In the genomic region with DNA sequence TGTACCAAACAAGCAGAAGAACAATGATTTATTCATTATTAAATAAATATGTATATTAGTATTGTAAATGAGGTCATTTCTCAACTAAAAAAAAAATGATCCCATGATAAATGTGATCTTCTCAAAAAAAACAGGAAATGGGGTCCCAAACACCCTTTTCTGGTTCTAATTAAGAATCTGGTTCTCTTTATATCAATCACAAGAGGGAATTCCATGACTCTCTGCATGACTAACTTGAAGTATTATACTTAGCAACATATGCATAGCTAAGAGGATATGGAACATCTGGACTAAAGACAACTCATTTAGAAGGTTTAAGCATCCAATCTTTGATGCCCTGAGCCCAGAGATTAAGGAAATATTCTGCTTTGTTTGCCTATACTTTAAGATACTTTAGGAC, we compare ENCODE assay signal across 17 cellular contexts.
DNase-seq lines count a peak whose midpoint lies in the region; TF ChIP-seq lines count a peak whose summit lies in the region.
"Had no signal": no experiment of that assay in that cellular context is flagged by ENCODE, and none has a peak within 500 bp of the region (broad histone marks: within the 10 kb centered on the region; RNA-seq: fewer than 3 reads in every experiment).

No MANE protein-coding gene starts in this region.

- CTCF ChIA-PET in AG04449 (lab: Yijun Ruan, JAX) = interaction anchor here (0.6 to 1.8 kb wide), 7 partner anchors 8 to 242 kb away, joined by 3 to 7 read pairs (median 4); partner anchors contain the start of gene CHD6
- CTCF ChIA-PET in CD8-positive, alpha-beta memory T cell (lab: Charles Lee) = no interaction called here

- TF ChIP-seq CTCF in AG04449 (IDR thresholded peaks at IDR 0.05; ENCODE audit: insufficient read depth, low read length, missing control alignments) = no peak

- no peak overlapping the region for H3K23ac ChIP-seq in neuronal stem cell (ENCODE audit: low read depth, low read length, poor library complexity)

- H4K8ac ChIP-seq in neuronal stem cell (ENCODE audit: low read depth, low read length) = no peak overlapping the region

- H3K4me3 Mint-ChIP-seq in CD8-positive, alpha-beta memory T cell = no peak overlapping the region

- H3K9me3 ChIP-seq in GM23248 (ENCODE audit: low read depth) (no peaks in the 10 kb centered on the region), adipocyte (ENCODE audit: control insufficient read depth, low read length) (no peaks in the 10 kb centered on the region), neuronal stem cell (replicated peaks in 1 of 2; ENCODE audit: control insufficient read depth in 2 of 2, insufficient read depth in 1 of 2, low read depth in 1 of 2, low read length in 2 of 2) (peaks cover 2 to 9% of the 10 kb centered on the region in 2 donors)
- no peaks in the 10 kb centered on the region for H3K9me3 ChIP-seq in CD8-positive, alpha-beta memory T cell (ENCODE audit: low read length)

- no peaks in the 10 kb centered on the region for H3K27me3 Mint-ChIP-seq in CD8-positive, alpha-beta memory T cell

- H2BK120ac ChIP-seq in neuronal stem cell (ENCODE audit: low read depth, low read length) = no peak overlapping the region

- no peak overlapping the region for H3K27ac Mint-ChIP-seq in CD8-positive, alpha-beta memory T cell

- H4K20me1 ChIP-seq in GM23248 (ENCODE audit: insufficient read depth) = no peaks in the 10 kb centered on the region

- H2AFZ ChIP-seq in GM23248 (no peak overlapping the region), neuronal stem cell (ENCODE audit: low read length) (no peak overlapping the region)

- H3K4me2 ChIP-seq in GM23248 (ENCODE audit: unreplicated experiment) = no peak overlapping the region
- no peak overlapping the region for H3K4me2 ChIP-seq in neuronal stem cell (ENCODE audit: insufficient read depth, low read length, poor library complexity, severe bottlenecking)

- no peaks in the 10 kb centered on the region for H3K9me2 ChIP-seq in GM23248 (ENCODE audit: insufficient read depth)

- peaks cover 6% of the 10 kb centered on the region; the same call in 1 of the 2 replicates for H3F3A ChIP-seq in GM23248 (ENCODE audit: insufficient read depth)

- no peaks in the 10 kb centered on the region for H3K4me1 ChIP-seq in GM23248 (ENCODE audit: insufficient read depth)
- peaks cover 14% of the 10 kb centered on the region for H3K4me1 ChIP-seq in adipocyte (ENCODE audit: control insufficient read depth, insufficient read depth, low read length)
- H3K4me1 ChIP-seq in neuronal stem cell (ENCODE audit: control insufficient read depth in 2 of 2, insufficient read depth in 1 of 2, low read depth in 1 of 2, low read length in 2 of 2) = no peaks in the 10 kb centered on the region
- no peaks in the 10 kb centered on the region for H3K4me1 ChIP-seq in CD8-positive, alpha-beta memory T cell (ENCODE audit: insufficient read depth, low read length)

- H3K14ac ChIP-seq in neuronal stem cell (ENCODE audit: low read length) = no peak overlapping the region

- H3K79me2 ChIP-seq in GM23248 (ENCODE audit: insufficient read depth) = no peaks in the 10 kb centered on the region

- H4K91ac ChIP-seq in neuronal stem cell (ENCODE audit: low read depth, low read length, poor library complexity) = no peak overlapping the region

- no peaks in the 10 kb centered on the region for H3K27me3 ChIP-seq in GM23248 (replicated peaks; ENCODE audit: insufficient read depth)
- H3K27me3 ChIP-seq in adipocyte (replicated peaks; ENCODE audit: control insufficient read depth, insufficient read depth, low read length) = no peaks in the 10 kb centered on the region
- H3K27me3 ChIP-seq in neuronal stem cell (ENCODE audit: control insufficient read depth in 3 of 3, insufficient read depth in 3 of 3, low read depth in 1 of 3, low read length in 3 of 3) = no peaks in the 10 kb centered on the region
- H3K27me3 ChIP-seq in CD8-positive, alpha-beta memory T cell (ENCODE audit: insufficient read depth, low read length, poor library complexity, severe bottlenecking) = no peaks in the 10 kb centered on the region

- H3K9me3 Mint-ChIP-seq in CD8-positive, alpha-beta memory T cell = no peaks in the 10 kb centered on the region

- no peak overlapping the region for H3K18ac ChIP-seq in neuronal stem cell (ENCODE audit: low read length)

- H3K27ac ChIP-seq in GM23248 (no peak overlapping the region), neuronal stem cell (replicated peaks; ENCODE audit: low read length) (no peak overlapping the region)
- H3K27ac ChIP-seq in CD8-positive, alpha-beta memory T cell (ENCODE audit: low read depth, low read length) = no peak overlapping the region
- H3K27ac ChIP-seq: RWPE1 had no signal

- DNase-seq in AG04449 (ENCODE audit: low read depth, low spot score) (peak; percentile 12), GM23248 (peak; percentile 47), adipocyte (ENCODE audit: low read depth) (peak; percentile 73), fibroblast of the conjunctiva (ENCODE audit: low read depth) (peak; percentile 26), Kasumi-1 (lab: John Stamatoyannopoulos, UW) (no peak), neuronal stem cell (ENCODE audit: low spot score) (no peak)
- no peak for DNase-seq in activated effector memory CD4-positive, alpha-beta T cell treated with Interleukin-2 at 50 U/mL for 16 hours
- no peak for DNase-seq in CD8-positive, alpha-beta memory T cell
- DNase-seq: 8988T, AML-193, H7, KG1, NCI-H1048, NCI-H1436 treated with DMSO at 0.1 percent for 48 hours, NCI-H2029 treated with DMSO at 0.1 percent for 48 hours, NCI-H774 had no signal

- POLR2A ChIA-PET in AG04449 (lab: Yijun Ruan, JAX) = no interaction called here
- POLR2A ChIA-PET in CD8-positive, alpha-beta memory T cell (lab: Charles Lee) = no interaction called here

- H3K4me3 ChIP-seq in AG04449 (ENCODE audit: low read depth, low read length) (no peak overlapping the region), GM23248 (no peak overlapping the region), adipocyte (ENCODE audit: low read length) (no peak overlapping the region), neuronal stem cell (ENCODE audit: low read length in 2 of 2) (no peak overlapping the region)
- H3K4me3 ChIP-seq in CD8-positive, alpha-beta memory T cell (ENCODE audit: low read length) = no peak overlapping the region

- H2BK5ac ChIP-seq in neuronal stem cell (ENCODE audit: low read length) = no peak overlapping the region

- H2AK5ac ChIP-seq in neuronal stem cell (ENCODE audit: low read depth, low read length) = no peak overlapping the region

- H3K4me1 Mint-ChIP-seq in CD8-positive, alpha-beta memory T cell = no peaks in the 10 kb centered on the region

- H3K36me3 ChIP-seq in GM23248 (ENCODE audit: low read depth) (peaks cover 24% of the 10 kb centered on the region), adipocyte (ENCODE audit: control insufficient read depth, insufficient read depth, low read length, severe bottlenecking) (peaks cover 67% of the 10 kb centered on the region), neuronal stem cell (replicated peaks in 1 of 2; ENCODE audit: control insufficient read depth in 2 of 2, insufficient read depth in 2 of 2, low read length in 2 of 2) (peaks cover 49 to 84% of the 10 kb centered on the region in 2 donors)
- H3K36me3 ChIP-seq in CD8-positive, alpha-beta memory T cell (ENCODE audit: insufficient read depth, low read length) = peaks cover 56% of the 10 kb centered on the region

- H3K9ac ChIP-seq in GM23248 (no peak overlapping the region), adipocyte (ENCODE audit: low read length) (no peak overlapping the region), neuronal stem cell (ENCODE audit: low read depth, low read length, poor library complexity) (no peak overlapping the region)

- no peak overlapping the region for H2BK12ac ChIP-seq in neuronal stem cell (ENCODE audit: low read length)

- H3K36me3 Mint-ChIP-seq in CD8-positive, alpha-beta memory T cell = peaks cover 31 to 83% (median 42%) of the 10 kb centered on the region in 3 donors

- no peak overlapping the region for H2BK15ac ChIP-seq in neuronal stem cell (ENCODE audit: low read length)

- no peak overlapping the region for H3K4ac ChIP-seq in neuronal stem cell (ENCODE audit: low read length)

- H3K79me1 ChIP-seq in neuronal stem cell (ENCODE audit: low read depth, low read length) = no peaks in the 10 kb centered on the region

- in situ Hi-C loops in GM23248 (cut with MboI) = no loop called here

Comparison
In these comparisons a context has a peak if more than half of its experiments do, and no peak if none do; other contexts are left out.
1. DNase-seq: peak in AG04449 (single experiment), GM23248 (single experiment), adipocyte (single experiment) and fibroblast of the conjunctiva (single experiment); none in Kasumi-1 (0 of 2), neuronal stem cell (single experiment), activated effector memory CD4-positive, alpha-beta T cell treated with Interleukin-2 at 50 U/mL for 16 hours (single experiment) and CD8-positive, alpha-beta memory T cell (0 of 5).